In the genomic region with DNA sequence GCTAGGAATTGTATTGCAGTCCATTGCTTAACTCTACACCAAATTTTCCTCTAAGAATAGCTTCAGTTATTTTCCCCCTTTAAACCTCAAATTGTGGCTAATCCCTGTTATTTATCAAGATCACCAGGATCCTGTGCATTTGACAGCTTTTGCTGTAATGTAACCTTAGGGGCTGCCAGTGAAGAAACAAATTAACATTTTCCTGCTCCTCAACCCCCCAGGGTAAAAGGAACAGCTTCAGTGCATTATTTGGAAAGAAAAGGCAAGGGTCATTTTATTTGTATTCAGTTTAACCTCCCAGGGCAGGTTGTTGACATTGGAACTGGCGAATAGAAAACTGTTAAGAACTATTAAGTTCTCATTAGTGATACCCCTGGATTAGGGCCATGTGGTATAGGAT, we compare ENCODE assay signal across 1 cellular context.
TF ChIP-seq lines count a peak whose summit lies in the region.

No MANE protein-coding gene starts in this region.

TF ChIP-seq in GM23338, 12 proteins besides CTCF, POLR2A, EP300 and RAD21 (continued from another document):
- TF ChIP-seq, protein P1, sequence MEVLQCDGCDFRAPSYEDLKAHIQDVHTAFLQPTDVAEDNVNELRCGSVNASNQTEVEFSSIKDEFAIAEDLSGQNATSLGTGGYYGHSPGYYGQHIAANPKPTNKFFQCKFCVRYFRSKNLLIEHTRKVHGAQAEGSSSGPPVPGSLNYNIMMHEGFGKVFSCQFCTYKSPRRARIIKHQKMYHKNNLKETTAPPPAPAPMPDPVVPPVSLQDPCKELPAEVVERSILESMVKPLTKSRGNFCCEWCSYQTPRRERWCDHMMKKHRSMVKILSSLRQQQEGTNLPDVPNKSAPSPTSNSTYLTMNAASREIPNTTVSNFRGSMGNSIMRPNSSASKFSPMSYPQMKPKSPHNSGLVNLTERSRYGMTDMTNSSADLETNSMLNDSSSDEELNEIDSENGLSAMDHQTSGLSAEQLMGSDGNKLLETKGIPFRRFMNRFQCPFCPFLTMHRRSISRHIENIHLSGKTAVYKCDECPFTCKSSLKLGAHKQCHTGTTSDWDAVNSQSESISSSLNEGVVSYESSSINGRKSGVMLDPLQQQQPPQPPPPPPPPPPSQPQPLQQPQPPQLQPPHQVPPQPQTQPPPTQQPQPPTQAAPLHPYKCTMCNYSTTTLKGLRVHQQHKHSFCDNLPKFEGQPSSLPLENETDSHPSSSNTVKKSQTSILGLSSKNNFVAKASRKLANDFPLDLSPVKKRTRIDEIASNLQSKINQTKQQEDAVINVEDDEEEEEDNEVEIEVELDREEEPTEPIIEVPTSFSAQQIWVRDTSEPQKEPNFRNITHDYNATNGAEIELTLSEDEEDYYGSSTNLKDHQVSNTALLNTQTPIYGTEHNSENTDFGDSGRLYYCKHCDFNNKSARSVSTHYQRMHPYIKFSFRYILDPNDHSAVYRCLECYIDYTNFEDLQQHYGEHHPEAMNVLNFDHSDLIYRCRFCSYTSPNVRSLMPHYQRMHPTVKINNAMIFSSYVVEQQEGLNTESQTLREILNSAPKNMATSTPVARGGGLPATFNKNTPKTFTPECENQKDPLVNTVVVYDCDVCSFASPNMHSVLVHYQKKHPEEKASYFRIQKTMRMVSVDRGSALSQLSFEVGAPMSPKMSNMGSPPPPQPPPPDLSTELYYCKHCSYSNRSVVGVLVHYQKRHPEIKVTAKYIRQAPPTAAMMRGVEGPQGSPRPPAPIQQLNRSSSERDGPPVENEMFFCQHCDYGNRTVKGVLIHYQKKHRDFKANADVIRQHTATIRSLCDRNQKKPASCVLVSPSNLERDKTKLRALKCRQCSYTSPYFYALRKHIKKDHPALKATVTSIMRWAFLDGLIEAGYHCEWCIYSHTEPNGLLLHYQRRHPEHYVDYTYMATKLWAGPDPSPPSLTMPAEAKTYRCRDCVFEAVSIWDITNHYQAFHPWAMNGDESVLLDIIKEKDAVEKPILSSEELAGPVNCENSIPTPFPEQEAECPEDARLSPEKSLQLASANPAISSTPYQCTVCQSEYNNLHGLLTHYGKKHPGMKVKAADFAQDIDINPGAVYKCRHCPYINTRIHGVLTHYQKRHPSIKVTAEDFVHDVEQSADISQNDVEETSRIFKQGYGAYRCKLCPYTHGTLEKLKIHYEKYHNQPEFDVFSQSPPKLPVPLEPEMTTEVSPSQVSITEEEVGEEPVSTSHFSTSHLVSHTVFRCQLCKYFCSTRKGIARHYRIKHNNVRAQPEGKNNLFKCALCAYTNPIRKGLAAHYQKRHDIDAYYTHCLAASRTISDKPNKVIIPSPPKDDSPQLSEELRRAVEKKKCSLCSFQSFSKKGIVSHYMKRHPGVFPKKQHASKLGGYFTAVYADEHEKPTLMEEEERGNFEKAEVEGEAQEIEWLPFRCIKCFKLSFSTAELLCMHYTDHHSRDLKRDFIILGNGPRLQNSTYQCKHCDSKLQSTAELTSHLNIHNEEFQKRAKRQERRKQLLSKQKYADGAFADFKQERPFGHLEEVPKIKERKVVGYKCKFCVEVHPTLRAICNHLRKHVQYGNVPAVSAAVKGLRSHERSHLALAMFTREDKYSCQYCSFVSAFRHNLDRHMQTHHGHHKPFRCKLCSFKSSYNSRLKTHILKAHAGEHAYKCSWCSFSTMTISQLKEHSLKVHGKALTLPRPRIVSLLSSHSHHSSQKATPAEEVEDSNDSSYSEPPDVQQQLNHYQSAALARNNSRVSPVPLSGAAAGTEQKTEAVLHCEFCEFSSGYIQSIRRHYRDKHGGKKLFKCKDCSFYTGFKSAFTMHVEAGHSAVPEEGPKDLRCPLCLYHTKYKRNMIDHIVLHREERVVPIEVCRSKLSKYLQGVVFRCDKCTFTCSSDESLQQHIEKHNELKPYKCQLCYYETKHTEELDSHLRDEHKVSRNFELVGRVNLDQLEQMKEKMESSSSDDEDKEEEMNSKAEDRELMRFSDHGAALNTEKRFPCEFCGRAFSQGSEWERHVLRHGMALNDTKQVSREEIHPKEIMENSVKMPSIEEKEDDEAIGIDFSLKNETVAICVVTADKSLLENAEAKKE (CRISPR knock-in tag; IDR thresholded peaks at IDR 0.05): no peak
- TF ChIP-seq CREB1 (CRISPR knock-in tag; IDR thresholded peaks at IDR 0.05; ENCODE audit: low read depth): no peak
